ENCODE assay signal across 1 cellular context in the genomic region with DNA sequence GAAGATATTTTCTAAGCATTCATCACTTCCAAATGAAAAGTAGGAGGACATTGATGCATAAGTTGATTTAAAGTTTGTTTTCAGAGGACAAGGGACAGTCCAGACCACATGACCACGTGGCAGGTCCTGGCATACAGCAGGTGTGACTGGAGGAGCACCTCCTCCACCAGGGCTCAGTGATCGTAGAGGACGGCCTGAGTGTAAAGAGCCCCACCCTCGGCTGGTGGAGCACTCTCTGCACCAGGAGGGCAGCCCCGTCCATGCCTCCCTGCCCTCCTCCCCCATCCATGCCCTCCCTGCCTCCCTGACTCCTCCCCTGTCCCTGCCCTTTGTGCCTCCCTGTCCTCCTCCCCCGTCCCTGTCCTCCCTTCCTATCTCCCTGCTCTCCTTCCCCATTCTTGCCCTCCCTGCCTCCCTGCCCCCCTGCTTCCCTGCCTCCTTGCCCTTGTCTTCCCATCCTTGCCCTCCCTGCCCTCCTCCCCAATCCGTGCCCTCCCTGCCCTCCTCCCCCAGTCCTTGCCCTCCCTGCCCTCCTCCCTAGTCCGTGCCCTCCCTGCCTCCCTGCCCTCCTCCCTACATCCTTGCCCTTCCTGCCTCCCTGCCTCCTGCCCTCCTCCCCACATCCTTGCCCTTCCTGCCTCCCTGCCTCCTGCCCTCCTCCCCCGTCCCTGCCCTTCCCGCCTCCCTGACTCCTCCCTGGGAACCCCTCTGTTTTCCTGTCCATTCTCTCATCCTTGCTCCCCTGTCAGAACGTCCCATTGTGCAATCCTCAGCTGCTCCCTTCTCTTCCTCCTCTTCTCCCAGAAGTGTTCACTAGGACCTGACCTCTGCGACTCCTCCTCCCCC.
TF ChIP-seq lines count a peak whose summit lies in the region.

No MANE protein-coding gene starts in this region.

TF ChIP-seq in HepG2, 621 proteins besides CTCF, POLR2A, EP300 and RAD21:
- TF ChIP-seq STAG1 (CRISPR knock-in tag; IDR thresholded peaks at IDR 0.05) (no peak), CEBPB (IDR thresholded peaks at IDR 0.05; ENCODE audit: borderline replicate concordance, low read depth, low read length) (peak; percentile 66; the same call in 1 of the 2 replicates), ZNF263 (CRISPR knock-in tag; IDR thresholded peaks at IDR 0.05) (peak; percentile 76), CCAR2 (optimal IDR thresholded peaks at IDR 0.05; ENCODE audit: low read depth, low read length) (no peak)
